ENCODE assay signal across 1 cellular context in genomic region chr15:33066584-33066983, GRCh38.
TF ChIP-seq lines count a peak whose summit lies in the region.

No MANE protein-coding gene starts in this region.

TF ChIP-seq in IMR-90, 13 proteins besides CTCF, POLR2A, EP300 and RAD21 (continued from another document):
- TF ChIP-seq MAFK (IDR thresholded peaks at IDR 0.05; ENCODE audit: low read depth, low read length): no peak
- TF ChIP-seq FOS (IDR thresholded peaks at IDR 0.05; ENCODE audit: low read depth, low read length): no peak
- TF ChIP-seq CEBPB (IDR thresholded peaks at IDR 0.05; ENCODE audit: low read depth, low read length): no peak
- TF ChIP-seq RCOR1 (IDR thresholded peaks at IDR 0.05; ENCODE audit: insufficient replicate concordance, low read length): no peak
- TF ChIP-seq BHLHE40 (IDR thresholded peaks at IDR 0.05; ENCODE audit: low read depth, low read length): no peak
- TF ChIP-seq ELK1 (IDR thresholded peaks at IDR 0.05; ENCODE audit: borderline replicate concordance, low read depth, low read length): no peak
